19 cellular contexts compared by ENCODE assay signal in the genomic region with DNA sequence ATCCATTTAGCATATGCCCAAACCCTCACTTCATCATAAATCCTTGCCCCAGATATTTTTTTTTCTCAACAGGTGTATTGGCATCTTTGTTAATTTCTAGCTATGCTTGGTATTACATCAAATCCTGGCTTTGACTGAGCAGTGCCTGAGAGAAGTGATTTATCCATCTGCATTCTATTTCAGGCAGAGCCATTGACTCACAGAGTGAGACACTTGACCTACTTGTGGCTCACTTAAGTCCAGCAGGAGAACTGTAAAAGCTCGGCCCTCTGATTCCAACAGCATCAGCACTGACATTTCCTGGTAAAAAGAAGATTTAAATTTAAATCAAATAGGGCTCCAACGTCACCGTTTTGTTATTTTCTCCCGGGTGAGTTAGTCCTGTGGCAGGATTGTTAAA.
A peak's percentile ranks its signal among the peaks of the same experiment; 100 is the strongest.
DNase-seq lines count a peak whose midpoint lies in the region; ATAC-seq and TF ChIP-seq lines count a peak whose summit lies in the region.
"Had no signal": no experiment of that assay in that cellular context is flagged by ENCODE, and none has a peak within 500 bp of the region (broad histone marks: within the 10 kb centered on the region; RNA-seq: fewer than 3 reads in every experiment).

No MANE protein-coding gene starts in this region.

- no peak overlapping the region for H3K4me3 Mint-ChIP-seq in activated T-cell treated with anti-CD3 and anti-CD28 coated beads, Interleukin-2, amount 50 U/mL, for 24 hours
- H3K4me3 Mint-ChIP-seq: activated naive CD4-positive, alpha-beta T cell treated with anti-CD3 and anti-CD28 coated beads, Interleukin-2, amount 10 ng/mL, durations not matched to agents 7 days and 5 days; immature natural killer cell; stimulated activated effector memory CD8-positive, alpha-beta T cell treated with anti-CD3 and anti-CD28 coated beads, Interleukin-12 subunit alpha, Interleukin-12 subunit beta, amount 100 ng/mL, for 72 hours had no signal

- no peaks in the 10 kb centered on the region for H3K36me3 Mint-ChIP-seq in activated T-cell treated with anti-CD3 and anti-CD28 coated beads, Interleukin-2, amount 50 U/mL, for 24 hours (ENCODE audit: low read depth)
- H3K36me3 Mint-ChIP-seq: activated naive CD4-positive, alpha-beta T cell treated with anti-CD3 and anti-CD28 coated beads, Interleukin-2, amount 10 ng/mL, durations not matched to agents 7 days and 5 days; immature natural killer cell; stimulated activated effector memory CD8-positive, alpha-beta T cell treated with anti-CD3 and anti-CD28 coated beads, Interleukin-12 subunit alpha, Interleukin-12 subunit beta, amount 100 ng/mL, for 72 hours had no signal

- H3K27ac Mint-ChIP-seq in activated T-cell treated with anti-CD3 and anti-CD28 coated beads, Interleukin-2, amount 50 U/mL, for 24 hours = no peak overlapping the region
- H3K27ac Mint-ChIP-seq: activated naive CD4-positive, alpha-beta T cell treated with anti-CD3 and anti-CD28 coated beads, Interleukin-2, amount 10 ng/mL, durations not matched to agents 7 days and 5 days; immature natural killer cell; stimulated activated effector memory CD8-positive, alpha-beta T cell treated with anti-CD3 and anti-CD28 coated beads, Interleukin-12 subunit alpha, Interleukin-12 subunit beta, amount 100 ng/mL, for 72 hours had no signal

- H3K27ac ChIP-seq in right atrium auricular region (peak overlapping the region in 1 of 2 donors; percentile 52), upper lobe of right lung (no peak overlapping the region)
- H3K27ac ChIP-seq: A549 had no signal

- H3K36me3 ChIP-seq in right atrium auricular region (no peaks in the 10 kb centered on the region), upper lobe of right lung (no peaks in the 10 kb centered on the region)

- H3K27me3 ChIP-seq in right atrium auricular region = no peaks in the 10 kb centered on the region
- H3K27me3 ChIP-seq in upper lobe of right lung = no peaks in the 10 kb centered on the region

- no peaks in the 10 kb centered on the region for H3K9me3 Mint-ChIP-seq in activated T-cell treated with anti-CD3 and anti-CD28 coated beads, Interleukin-2, amount 50 U/mL, for 24 hours
- H3K9me3 Mint-ChIP-seq: activated naive CD4-positive, alpha-beta T cell treated with anti-CD3 and anti-CD28 coated beads, Interleukin-2, amount 10 ng/mL, durations not matched to agents 7 days and 5 days; immature natural killer cell had no signal

- H3K4me1 ChIP-seq in right atrium auricular region (peaks cover 0 to 4% of the 10 kb centered on the region in 2 donors), upper lobe of right lung (no peaks in the 10 kb centered on the region)
- H3K4me1 ChIP-seq: A549 had no signal

- H3K4me1 Mint-ChIP-seq in activated T-cell treated with anti-CD3 and anti-CD28 coated beads, Interleukin-2, amount 50 U/mL, for 24 hours (ENCODE audit: low read depth) = no peaks in the 10 kb centered on the region
- H3K4me1 Mint-ChIP-seq: activated naive CD4-positive, alpha-beta T cell treated with anti-CD3 and anti-CD28 coated beads, Interleukin-2, amount 10 ng/mL, durations not matched to agents 7 days and 5 days; immature natural killer cell; stimulated activated effector memory CD8-positive, alpha-beta T cell treated with anti-CD3 and anti-CD28 coated beads, Interleukin-12 subunit alpha, Interleukin-12 subunit beta, amount 100 ng/mL, for 72 hours had no signal

- TF ChIP-seq CTCF in right atrium auricular region (IDR thresholded peaks at IDR 0.05) (no peak), upper lobe of right lung (IDR thresholded peaks at IDR 0.05) (no peak)

- intact Hi-C loops in Right ventricle myocardium superior (cut with DNase I) (loop anchor here (10.0 kb wide), 1 partner anchor 88 kb away; no protein-coding TSS in a partner anchor), upper lobe of right lung (cut with DNase I) (no loop called here)

- ATAC-seq in Right ventricle myocardium superior (ENCODE audit: poor library complexity) (peak; percentile 75), upper lobe of right lung (peak; percentile 85)
- ATAC-seq: A549; stimulated activated effector memory CD8-positive, alpha-beta T cell treated with anti-CD3 and anti-CD28 coated beads, Interleukin-12 subunit alpha, Interleukin-12 subunit beta, amount 100 ng/mL, for 72 hours had no signal

- H3K4me3 ChIP-seq in right atrium auricular region (no peak overlapping the region), upper lobe of right lung (no peak overlapping the region)
- H3K4me3 ChIP-seq: A549 had no signal

- H3K9me3 ChIP-seq in right atrium auricular region (no peaks in the 10 kb centered on the region), upper lobe of right lung (no peaks in the 10 kb centered on the region)
- H3K9me3 ChIP-seq: A549 had no signal

- DNase-seq in Right ventricle myocardium superior (no peak), right atrium auricular region (ENCODE audit: low spot score) (no peak), dermis blood vessel endothelial cell (peak; percentile 12), iris pigment epithelial cell (ENCODE audit: low read depth) (peak; percentile 64), upper lobe of right lung (no peak), NCI-H446 (lab: John Stamatoyannopoulos, UW) (no peak)
- DNase-seq in activated T-cell treated with anti-CD3 and anti-CD28 coated beads, Interleukin-2, amount 50 U/mL, for 24 hours = no peak
- no peak for DNase-seq in activated CD4-positive, alpha-beta T cell treated with anti-CD3 and anti-CD28 coated beads, Interleukin-2, amount 50 U/mL, for 48 hours
- DNase-seq: activated naive CD4-positive, alpha-beta T cell treated with anti-CD3 and anti-CD28 coated beads, Interleukin-2, amount 10 ng/mL, durations not matched to agents 7 days and 5 days; COR-L47; effector memory CD4-positive, alpha-beta T cell; immature natural killer cell; midbrain; NCI-H1048; NCI-H2171; small intestine; T-helper 2 cell had no signal

- peaks cover 3% of the 10 kb centered on the region for H3K27me3 Mint-ChIP-seq in activated T-cell treated with anti-CD3 and anti-CD28 coated beads, Interleukin-2, amount 50 U/mL, for 24 hours
- H3K27me3 Mint-ChIP-seq: activated naive CD4-positive, alpha-beta T cell treated with anti-CD3 and anti-CD28 coated beads, Interleukin-2, amount 10 ng/mL, durations not matched to agents 7 days and 5 days had no signal

Comparison
In these comparisons a context has a peak if more than half of its experiments do, and no peak if none do; other contexts are left out.
1. DNase-seq: peak in dermis blood vessel endothelial cell (single experiment) and iris pigment epithelial cell (single experiment); none in Right ventricle myocardium superior (single experiment), right atrium auricular region (single experiment), upper lobe of right lung (single experiment), activated T-cell treated with anti-CD3 and anti-CD28 coated beads, Interleukin-2, amount 50 U/mL, for 24 hours (single experiment), NCI-H446 (0 of 2) and activated CD4-positive, alpha-beta T cell treated with anti-CD3 and anti-CD28 coated beads, Interleukin-2, amount 50 U/mL, for 48 hours (0 of 2).